11 cellular contexts compared by ENCODE assay signal in genomic region chr1:175600721-175601440, GRCh38.
DNase-seq lines count a peak whose midpoint lies in the region; ATAC-seq and TF ChIP-seq lines count a peak whose summit lies in the region.
"Had no signal": no experiment of that assay in that cellular context is flagged by ENCODE, and none has a peak within 500 bp of the region (broad histone marks: within the 10 kb centered on the region; RNA-seq: fewer than 3 reads in every experiment).

No MANE protein-coding gene starts in this region.

- no peaks in the 10 kb centered on the region for H3K27me3 ChIP-seq in OCI-LY1 (ENCODE audit: insufficient read depth, low read length)
- no peaks in the 10 kb centered on the region for H3K27me3 ChIP-seq in right lobe of liver

- H2AFZ ChIP-seq in OCI-LY1 (ENCODE audit: low read length) = no peak overlapping the region

- H3K9me3 Mint-ChIP-seq in activated naive CD8-positive, alpha-beta T cell treated with anti-CD3 and anti-CD28 coated beads for 36 hours = no peaks in the 10 kb centered on the region

- H3K27ac ChIP-seq in OCI-LY1 (ENCODE audit: low read depth, low read length, poor library complexity, severe bottlenecking) (peak overlapping the region; percentile 66), right lobe of liver (no peak overlapping the region)
- H3K27ac ChIP-seq: skin epidermis had no signal

- H3K27me3 Mint-ChIP-seq in activated naive CD8-positive, alpha-beta T cell treated with anti-CD3 and anti-CD28 coated beads for 36 hours = peaks cover 43% of the 10 kb centered on the region

- intact Hi-C loops in right lobe of liver (cut with DNase I) = no loop called here

- H3K4me1 ChIP-seq in OCI-LY1 (ENCODE audit: insufficient read depth, low read length, severe bottlenecking) = peaks cover 42% of the 10 kb centered on the region
- H3K4me1 ChIP-seq in right lobe of liver = no peaks in the 10 kb centered on the region

- no peak overlapping the region for H3K4me3 Mint-ChIP-seq in activated naive CD8-positive, alpha-beta T cell treated with anti-CD3 and anti-CD28 coated beads for 36 hours

- H3K9me2 ChIP-seq in OCI-LY1 (ENCODE audit: low read depth, low read length) = no peaks in the 10 kb centered on the region

- no peaks in the 10 kb centered on the region for H3K79me2 ChIP-seq in OCI-LY1 (ENCODE audit: insufficient read depth, low read length)

- DNase-seq in right lobe of liver (no peak), DMS53 treated with DMSO at 0.1 percent for 48 hours (lab: John Stamatoyannopoulos, UW; ENCODE audit: unreplicated experiment) (no peak)
- DNase-seq in activated naive CD8-positive, alpha-beta T cell treated with anti-CD3 and anti-CD28 coated beads for 36 hours = no peak
- DNase-seq in effector CD8-positive, alpha-beta T cell (lab: John Stamatoyannopoulos, UW) = no peak
- DNase-seq: cortex of kidney, substantia nigra had no signal

- H3K36me3 Mint-ChIP-seq in activated naive CD8-positive, alpha-beta T cell treated with anti-CD3 and anti-CD28 coated beads for 36 hours = no peaks in the 10 kb centered on the region

- H3K9me3 ChIP-seq in OCI-LY1 (ENCODE audit: low read length) (no peaks in the 10 kb centered on the region), right lobe of liver (no peaks in the 10 kb centered on the region)

- no peak overlapping the region for H3K27ac Mint-ChIP-seq in activated naive CD8-positive, alpha-beta T cell treated with anti-CD3 and anti-CD28 coated beads for 36 hours

- WGBS in right lobe of liver (ENCODE audit: insufficient coverage, low coverage, low lambda C conversion rate, missing lambda C conversion rate) = 62% methylated on average over 9 of the region's 9 CpGs

- H3K4me3 ChIP-seq in GM08714 (ENCODE audit: low read length) (peak overlapping the region; percentile 46; the same call in 1 of the 2 replicates), OCI-LY1 (ENCODE audit: low read depth, low read length, poor library complexity, severe bottlenecking) (peak overlapping the region; percentile 48), right lobe of liver (no peak overlapping the region)
- H3K4me3 ChIP-seq: skin epidermis had no signal

- peak; percentile 89 for ATAC-seq in GM19452 (IDR thresholded peaks at IDR 0.05; ENCODE audit: unreplicated experiment)
- ATAC-seq in HG03064 (IDR thresholded peaks at IDR 0.05; ENCODE audit: low read depth, unreplicated experiment) = peak; percentile 80
- ATAC-seq in right lobe of liver = no peak

- no peaks in the 10 kb centered on the region for H3K4me1 Mint-ChIP-seq in activated naive CD8-positive, alpha-beta T cell treated with anti-CD3 and anti-CD28 coated beads for 36 hours

- no peak for TF ChIP-seq POLR2A in right lobe of liver (IDR thresholded peaks at IDR 0.05)

- no peaks in the 10 kb centered on the region for H3F3A ChIP-seq in OCI-LY1 (ENCODE audit: insufficient read depth, low read length)

- no peak for TF ChIP-seq CTCF in OCI-LY1 (IDR thresholded peaks at IDR 0.05; ENCODE audit: low read length)
- TF ChIP-seq CTCF in right lobe of liver (IDR thresholded peaks at IDR 0.05) = no peak

- H3K36me3 ChIP-seq in OCI-LY1 (ENCODE audit: insufficient read depth, low read length) = no peaks in the 10 kb centered on the region
- H3K36me3 ChIP-seq in right lobe of liver = no peaks in the 10 kb centered on the region

- H3K4me2 ChIP-seq in OCI-LY1 (ENCODE audit: low read length) = peak overlapping the region; percentile 56

- no peak overlapping the region; the same call in 1 of the 2 replicates for H3K9ac ChIP-seq in OCI-LY1 (ENCODE audit: low read length)

- H4K20me1 ChIP-seq in OCI-LY1 (ENCODE audit: insufficient read depth, low read length) = no peaks in the 10 kb centered on the region

Comparison
In these comparisons a context has a peak if more than half of its experiments do, and no peak if none do; other contexts are left out.
1. H3K4me3 ChIP-seq: peak in GM08714 (single experiment) and OCI-LY1 (single experiment); none in right lobe of liver (0 of 3).
2. ATAC-seq: peak in GM19452 (single experiment) and HG03064 (single experiment); none in right lobe of liver (0 of 4).